8 cellular contexts compared by ENCODE assay signal in the genomic region with DNA sequence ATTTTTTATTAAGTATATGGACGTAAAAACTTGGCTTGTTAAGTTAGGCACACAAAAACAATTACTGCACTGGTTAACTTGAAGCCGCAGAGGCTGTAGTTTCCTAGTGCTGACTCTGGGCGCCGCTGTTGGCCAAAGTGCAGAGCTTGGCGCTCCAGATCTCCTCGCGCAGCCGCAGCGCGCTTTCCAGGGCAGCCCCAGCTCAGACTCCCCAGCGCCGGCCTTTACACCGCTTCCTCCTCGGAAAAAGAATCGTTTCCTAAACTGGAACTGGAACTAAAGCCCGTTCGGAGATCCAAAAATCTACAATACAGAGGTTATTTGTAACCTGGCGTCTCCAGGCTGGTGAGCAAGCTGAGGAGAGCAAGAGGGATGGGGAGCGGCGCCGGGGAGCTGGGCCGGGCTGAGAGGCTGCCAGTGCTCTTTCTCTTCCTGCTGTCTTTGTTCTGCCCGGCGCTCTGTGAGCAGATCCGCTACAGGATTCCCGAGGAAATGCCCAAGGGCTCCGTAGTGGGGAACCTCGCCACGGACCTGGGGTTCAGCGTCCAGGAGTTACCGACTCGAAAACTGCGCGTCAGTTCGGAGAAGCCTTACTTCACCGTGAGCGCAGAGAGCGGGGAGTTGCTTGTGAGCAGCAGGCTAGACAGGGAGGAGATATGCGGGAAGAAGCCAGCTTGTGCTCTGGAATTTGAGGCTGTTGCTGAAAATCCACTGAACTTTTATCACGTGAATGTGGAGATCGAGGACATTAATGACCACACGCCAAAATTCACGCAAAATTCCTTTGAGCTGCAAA. TPM values are rescaled to one million over a fixed set of nuclear protein-coding genes. Genes with fewer than 3 reads are reported as not detected.
DNase-seq lines count a peak whose midpoint lies in the region; ATAC-seq and TF ChIP-seq lines count a peak whose summit lies in the region.
"Not testable (repeated sequence)": the region's sequence is repeated elsewhere in the genome, so short reads cannot be mapped to it uniquely, and the experiment has no call there.

A gene (plus strand): TSS at position 192 of the 796 bp plus-strand sequence. CDS start 181 bp downstream, at position 373.

- peak within 1 kb of the TSS; percentile 57 for H3K4me3 Mint-ChIP-seq in MCF 10A (ENCODE audit: unreplicated experiment)

- ATAC-seq in GM21723 (IDR thresholded peaks at IDR 0.05; ENCODE audit: unreplicated experiment) (peak; percentile 99), HG03520 (IDR thresholded peaks at IDR 0.05; ENCODE audit: unreplicated experiment) (peak; percentile 100), left cardiac atrium (peak; percentile 92 to 96)

- H3K27me3 Mint-ChIP-seq in MCF 10A (ENCODE audit: insufficient read depth, unreplicated experiment): not testable (repeated sequence)

- H3K79me2 ChIP-seq in parathyroid adenoma: not testable (repeated sequence)

- peaks cover 36% of the 10 kb centered on the region for H3K9me3 Mint-ChIP-seq in MCF 10A (ENCODE audit: unreplicated experiment)

- H3K27me3 ChIP-seq in parathyroid adenoma (ENCODE audit: control insufficient read depth, insufficient read depth, low read length): not testable (repeated sequence)

- H2AFZ ChIP-seq in parathyroid adenoma: not testable (repeated sequence)

- CTCF ChIA-PET in MCF 10A (lab: Yijun Ruan, JAX): interaction anchor here (0.6 to 3.7 kb wide), 17 partner anchors 8 to 206 kb away, joined by 3 to 32 read pairs (median 3); a partner anchor contains a TSS

- not testable (repeated sequence) for H3K9ac ChIP-seq in parathyroid adenoma

- H3K4me3 ChIP-seq in WI38 (ENCODE audit: low read depth, low read length) (peak within 1 kb of the TSS; percentile 51), parathyroid adenoma (ENCODE audit: low read depth, low read length) (peak within 1 kb of the TSS; percentile 41)

- not testable (repeated sequence) for H3K4me1 ChIP-seq in parathyroid adenoma

- H3K36me3 ChIP-seq in parathyroid adenoma (ENCODE audit: control insufficient read depth, insufficient read depth, low read length): not testable (repeated sequence)

- intact Hi-C loops in MCF 10A (cut with micrococcal nuclease); left cardiac atrium (cut with DNase I): not testable (repeated sequence)

- TF ChIP-seq CTCF in GM12872 (IDR thresholded peaks at IDR 0.05; ENCODE audit: insufficient read depth, low read depth, low read length) (peak; percentile 36; the same call in 1 of the 3 replicates), WI38 (IDR thresholded peaks at IDR 0.05; ENCODE audit: low read depth, low read length) (peak; percentile 72), MCF 10A (IDR thresholded peaks at IDR 0.05; ENCODE audit: unreplicated experiment) (peak; percentile 56), parathyroid adenoma (IDR thresholded peaks at IDR 0.05) (peak; percentile 44)

- not testable (repeated sequence) for H3K36me3 Mint-ChIP-seq in MCF 10A (ENCODE audit: insufficient read depth, unreplicated experiment)

- not testable (repeated sequence) for DNase-seq in MCF 10A (ENCODE audit: unreplicated experiment); left cardiac atrium; ureter (ENCODE audit: low spot score)

- not testable (repeated sequence) for H3K4me2 ChIP-seq in parathyroid adenoma (ENCODE audit: low read length)

- TSS peak; percentile 58 for BruUV-seq in MCF 10A (replicated peaks; lab: Mats Ljungman, UMichigan)

- not testable (repeated sequence) for H3K4me1 Mint-ChIP-seq in MCF 10A (ENCODE audit: insufficient read depth, unreplicated experiment)

- POLR2A ChIA-PET in MCF 10A (lab: Yijun Ruan, JAX): interaction anchor here (0.6 to 1.5 kb wide), 5 partner anchors 163 to 435 kb away, joined by 3 to 6 read pairs (median 3); a partner anchor contains a TSS

- peak within 1 kb of the TSS; percentile 60 for H3K27ac ChIP-seq in parathyroid adenoma

- H3K27ac Mint-ChIP-seq in MCF 10A (ENCODE audit: low read depth, unreplicated experiment): peak within 1 kb of the TSS; percentile 70

- not testable (repeated sequence) for H3K9me3 ChIP-seq in parathyroid adenoma (ENCODE audit: control insufficient read depth, low read length)

RNA-seq across cellular contexts. Expression of the gene that starts here (rescaled TPM):
- total RNA-seq in MCF 10A (2022) (3.2 and 5.6 TPM in 2 replicates), left cardiac atrium (1 to 10 TPM; 6.4 to 7.7 TPM), ureter (12.1 TPM)
